32 cellular contexts compared by ENCODE assay signal in the genomic region with DNA sequence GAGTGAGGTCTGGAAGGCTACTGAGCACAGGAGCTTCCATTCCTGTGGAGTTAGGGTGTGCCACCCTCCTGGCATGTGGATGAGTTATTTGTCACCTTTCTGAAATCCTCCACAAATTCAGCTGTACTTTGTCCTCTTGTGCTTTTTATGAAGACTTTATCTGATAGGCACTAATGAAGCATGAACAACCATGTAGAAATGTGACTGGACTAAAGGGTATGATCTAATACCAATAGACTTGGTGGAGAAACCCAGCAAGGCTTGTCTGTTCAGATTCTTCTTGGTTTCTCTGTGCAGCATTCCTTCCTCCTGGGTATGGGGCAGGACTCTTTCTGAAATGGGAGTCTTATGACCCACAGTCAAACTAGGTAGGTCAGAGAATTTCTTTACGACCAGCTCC. TPM values are rescaled to one million over a fixed set of nuclear protein-coding genes. Genes with fewer than 3 reads are reported as not detected.
A peak's percentile ranks its signal among the peaks of the same experiment; 100 is the strongest.
DNase-seq lines count a peak whose midpoint lies in the region; ATAC-seq, FAIRE-seq and TF ChIP-seq lines count a peak whose summit lies in the region.
"Had no signal": no experiment of that assay in that cellular context is flagged by ENCODE, and none has a peak within 500 bp of the region (broad histone marks: within the 10 kb centered on the region; RNA-seq: fewer than 3 reads in every experiment).

No MANE protein-coding gene starts in this region.

- ATAC-seq in left colon: peak; percentile 40
- ATAC-seq in HG03139 (IDR thresholded peaks at IDR 0.05; ENCODE audit: unreplicated experiment): no peak
- ATAC-seq in HG03439 (IDR thresholded peaks at IDR 0.05; ENCODE audit: unreplicated experiment): no peak
- ATAC-seq in left lung: no peak
- ATAC-seq: activated CD4-positive, alpha-beta T cell treated with anti-CD3 and anti-CD28 coated beads for 36 hours; activated CD8-positive, alpha-beta T cell treated with anti-CD3 and anti-CD28 coated beads for 36 hours; activated naive CD4-positive, alpha-beta T cell treated with anti-CD3 and anti-CD28 coated beads, Interleukin-2, amount 50 U/mL, for 72 hours had no signal

- TF ChIP-seq CTCF in breast epithelium (IDR thresholded peaks at IDR 0.05) (no peak), astrocyte (IDR thresholded peaks at IDR 0.05; ENCODE audit: insufficient read depth, low read depth, low read length) (no peak), left lung (IDR thresholded peaks at IDR 0.05) (no peak)

- H3K27ac Mint-ChIP-seq in astrocyte (ENCODE audit: unreplicated experiment): peak overlapping the region; percentile 96
- H3K27ac Mint-ChIP-seq: activated CD4-positive, alpha-beta T cell treated with anti-CD3 and anti-CD28 coated beads for 36 hours; activated CD8-positive, alpha-beta T cell treated with anti-CD3 and anti-CD28 coated beads for 36 hours; activated naive CD4-positive, alpha-beta T cell treated with anti-CD3 and anti-CD28 coated beads, Interleukin-2, amount 50 U/mL, for 72 hours; activated T-helper 2 cell treated with anti-CD3 and anti-CD28 coated beads, Interferon-gamma antibody, Interleukin-2, Interleukin-4, amounts not matched to agents 10 μg/mL and 5 μg/mL and 100 μg/mL, durations not matched to agents 14 hours and 24 hours and 36 hours; nephron had no signal

- no peaks in the 10 kb centered on the region for H3K9me3 Mint-ChIP-seq in astrocyte (ENCODE audit: unreplicated experiment)

- H3K36me3 ChIP-seq in breast epithelium: no peaks in the 10 kb centered on the region
- H3K36me3 ChIP-seq in astrocyte (ENCODE audit: insufficient read depth, low read length): no peaks in the 10 kb centered on the region
- H3K36me3 ChIP-seq in small intestine (ENCODE audit: control insufficient read depth in 2 of 2, insufficient read depth in 2 of 2, low read length in 2 of 2): no peaks in the 10 kb centered on the region
- H3K36me3 ChIP-seq in left lung: no peaks in the 10 kb centered on the region
- H3K36me3 ChIP-seq: uterus had no signal

- H3K27me3 ChIP-seq in breast epithelium: peaks cover 0 to 49% of the 10 kb centered on the region in 2 donors
- no peaks in the 10 kb centered on the region for H3K27me3 ChIP-seq in astrocyte (ENCODE audit: insufficient read depth, low read length)
- H3K27me3 ChIP-seq in small intestine (ENCODE audit: control insufficient read depth in 2 of 2, insufficient read depth in 2 of 2, low read length in 2 of 2): no peaks in the 10 kb centered on the region
- H3K27me3 ChIP-seq in left lung: peaks cover 0 to 2% of the 10 kb centered on the region in 2 donors
- H3K27me3 ChIP-seq: testis, uterus had no signal

- no peak overlapping the region for H3K4me3 Mint-ChIP-seq in astrocyte (ENCODE audit: unreplicated experiment)
- H3K4me3 Mint-ChIP-seq: activated CD4-positive, alpha-beta T cell treated with anti-CD3 and anti-CD28 coated beads for 36 hours; activated CD8-positive, alpha-beta T cell treated with anti-CD3 and anti-CD28 coated beads for 36 hours; nephron; stimulated activated naive CD8-positive, alpha-beta T cell treated with anti-CD3 and anti-CD28 coated beads, Interleukin-15, Interleukin-2, amounts not matched to agents 100 ng/mL and 50 ng/mL, for 24 hours had no signal

- H3K4me1 ChIP-seq in breast epithelium: no peaks in the 10 kb centered on the region
- H3K4me1 ChIP-seq in astrocyte (ENCODE audit: insufficient read depth, low read length): no peaks in the 10 kb centered on the region
- H3K4me1 ChIP-seq in small intestine (ENCODE audit: control insufficient read depth in 2 of 2, insufficient read depth in 1 of 2, low read depth in 1 of 2, low read length in 1 of 2): no peaks in the 10 kb centered on the region
- H3K4me1 ChIP-seq in left lung: no peaks in the 10 kb centered on the region
- H3K4me1 ChIP-seq: parathyroid adenoma, testis, uterus had no signal

- H3K9ac ChIP-seq in astrocyte (ENCODE audit: low read length): no peak overlapping the region
- H3K9ac ChIP-seq: parathyroid adenoma had no signal

- in situ Hi-C loops in T47D (cut with HindIII; ENCODE audit: low pct_unique_long_range_greater_than_20kb, low sequenced_read_pairs): no loop called here

- H3K4me2 ChIP-seq in astrocyte (ENCODE audit: low read length): no peak overlapping the region

- H4K20me1 ChIP-seq in astrocyte (ENCODE audit: insufficient read depth, low read length): peaks cover 15% of the 10 kb centered on the region

- peaks cover 14% of the 10 kb centered on the region for H3K36me3 Mint-ChIP-seq in astrocyte (ENCODE audit: low read depth, unreplicated experiment)

- H3K79me2 ChIP-seq in astrocyte (ENCODE audit: insufficient read depth, low read length): peaks cover 53% of the 10 kb centered on the region

- intact Hi-C loops in breast epithelium (cut with DNase I; ENCODE audit: low total_unique reads): no loop called here
- intact Hi-C loops in left colon (cut with DNase I, micrococcal nuclease): no loop called here
- intact Hi-C loops in left lung (cut with DNase I): no loop called here

- TF ChIP-seq POLR2A in breast epithelium (IDR thresholded peaks at IDR 0.05): no peak

- DNase-seq in T47D (ENCODE audit: low read depth in 1 of 2, low spot score in 1 of 2) (peak; percentile 19 to 79), breast epithelium (ENCODE audit: low spot score in 2 of 2) (no peak), astrocyte (ENCODE audit: low read depth) (peak; percentile 9), left colon (no peak), small intestine (peak; percentile 67), left lung (no peak)
- DNase-seq: activated CD4-positive, alpha-beta T cell treated with anti-CD3 and anti-CD28 coated beads for 36 hours; activated CD8-positive, alpha-beta T cell treated with anti-CD3 and anti-CD28 coated beads for 36 hours; anterior cingulate cortex; cortex of kidney; effector memory CD4-positive, alpha-beta T cell; H7; head of caudate nucleus; Kasumi-1; kidney; NCI-H1436 treated with DMSO at 0.1 percent for 48 hours; NCI-H2081 treated with DMSO at 0.1 percent for 48 hours; NCI-H2227 treated with DMSO at 0.1 percent for 48 hours; NCI-H69; Right ventricle myocardium superior; stimulated activated CD8-positive, alpha-beta memory T cell treated with anti-CD3 and anti-CD28 coated beads, Interleukin-4, amount 100 ng/mL, for 48 hours; testis; uterus had no signal

- H3K27ac ChIP-seq in breast epithelium (no peak overlapping the region), astrocyte (ENCODE audit: low read depth, low read length) (no peak overlapping the region), small intestine (ENCODE audit: low read depth in 1 of 2, low read length in 1 of 2) (peak overlapping the region in 1 of 2 donors; percentile 4), left lung (no peak overlapping the region)
- H3K27ac ChIP-seq: parathyroid adenoma, testis, uterus had no signal

- H3K27me3 Mint-ChIP-seq in astrocyte (ENCODE audit: low read depth, unreplicated experiment): no peaks in the 10 kb centered on the region
- H3K27me3 Mint-ChIP-seq: activated CD4-positive, alpha-beta T cell treated with anti-CD3 and anti-CD28 coated beads for 36 hours; activated CD8-positive, alpha-beta T cell treated with anti-CD3 and anti-CD28 coated beads for 36 hours; stimulated activated naive CD8-positive, alpha-beta T cell treated with anti-CD3 and anti-CD28 coated beads, Interleukin-15, Interleukin-2, amounts not matched to agents 100 ng/mL and 50 ng/mL, for 24 hours had no signal

- H3K4me3 ChIP-seq in breast epithelium (no peak overlapping the region), astrocyte (ENCODE audit: insufficient read depth, low read depth, low read length) (no peak overlapping the region), small intestine (ENCODE audit: low read depth in 1 of 2, low read length in 2 of 2) (no peak overlapping the region), left lung (no peak overlapping the region)
- H3K4me3 ChIP-seq: lung, testis, uterus had no signal

- 28 to 60% (median 43%) methylated on average over 1 of the region's 1 CpG for WGBS in small intestine, 3 donors

- no peak overlapping the region for H2AFZ ChIP-seq in astrocyte (ENCODE audit: low read depth, low read length)
- H2AFZ ChIP-seq: parathyroid adenoma had no signal

- peaks cover 7% of the 10 kb centered on the region for H3K4me1 Mint-ChIP-seq in astrocyte (ENCODE audit: low read depth, unreplicated experiment)
- H3K4me1 Mint-ChIP-seq: nephron had no signal

- H3K9me3 ChIP-seq in breast epithelium (peaks cover 0 to 15% of the 10 kb centered on the region in 2 donors), astrocyte (ENCODE audit: insufficient read depth, low read depth, low read length) (no peaks in the 10 kb centered on the region), small intestine (ENCODE audit: control insufficient read depth, low read depth) (no peaks in the 10 kb centered on the region), left lung (peaks cover 0 to 4% of the 10 kb centered on the region in 2 donors)
- H3K9me3 ChIP-seq: testis, uterus had no signal

- FAIRE-seq in astrocyte (lab: Jason Lieb, UNC) (peak; percentile 9), small intestine (lab: Jason Lieb, UNC) (no peak)
- FAIRE-seq: A204.1, kidney had no signal

RNA-seq across cellular contexts. Expression of gene NBDY, which starts 9.6 kb away (rescaled TPM):
- total RNA-seq in breast epithelium: 10 to 100 TPM in 2 of 3 donors, 1 to 10 TPM in 1; 6.6 to 15.7 (median 14.5) TPM
- 76.1 and 86.9 TPM in 2 replicates for total RNA-seq in astrocyte
- 10 to 100 TPM; 18.9 to 20.1 TPM for total RNA-seq in left colon
- 10 to 100 TPM; 11.9 to 24.5 (median 17.3) TPM for polyA plus RNA-seq in small intestine
- total RNA-seq in left lung: 10 to 100 TPM; 39.5 to 47.2 TPM

Comparison
In these comparisons a context has a peak if more than half of its experiments do, and no peak if none do; other contexts are left out.
1. DNase-seq: peak in T47D (2 of 2), astrocyte (single experiment) and small intestine (single experiment); none in breast epithelium (0 of 2), left colon (0 of 2) and left lung (0 of 2).